ENCODE assay signal across 8 cellular contexts in genomic region chr9:128558431-128559310, GRCh38. TPM values are rescaled to one million over a fixed set of nuclear protein-coding genes. Genes with fewer than 3 reads are reported as not detected.
DNase-seq lines count a peak whose midpoint lies in the region; ATAC-seq and TF ChIP-seq lines count a peak whose summit lies in the region.

No MANE protein-coding gene starts in this region.

- H3K4me2 ChIP-seq in neural progenitor cell: peak overlapping the region; percentile 9

- H3K4me1 ChIP-seq in neural progenitor cell: peaks cover 28% of the 10 kb centered on the region
- H3K4me1 ChIP-seq in upper lobe of left lung: peaks cover 51 to 69% (median 67%) of the 10 kb centered on the region in 4 donors

- H3K9ac ChIP-seq in neural progenitor cell: no peak overlapping the region

- TF ChIP-seq POLR2A in upper lobe of left lung (IDR thresholded peaks at IDR 0.05): no peak

- H3K27ac Mint-ChIP-seq in activated T-helper 1 cell treated with anti-CD3 and anti-CD28 coated beads, Interleukin-12 subunit alpha, Interleukin-12 subunit beta, Interleukin-2, Interleukin-4 antibody, amounts not matched to agents 30 ng/mL and 10 ng/mL and 1 ng/mL, durations not matched to agents 14 hours and 24 hours and 36 hours: peak overlapping the region; percentile 86
- H3K27ac Mint-ChIP-seq in neural progenitor cell: peak overlapping the region; percentile 92

- peak overlapping the region; percentile 47 for H3K4me3 Mint-ChIP-seq in activated T-helper 1 cell treated with anti-CD3 and anti-CD28 coated beads, Interleukin-12 subunit alpha, Interleukin-12 subunit beta, Interleukin-2, Interleukin-4 antibody, amounts not matched to agents 30 ng/mL and 10 ng/mL and 1 ng/mL, durations not matched to agents 14 hours and 24 hours and 36 hours
- no peak overlapping the region for H3K4me3 Mint-ChIP-seq in neural progenitor cell

- H3K9me3 ChIP-seq in neural progenitor cell (ENCODE audit: low read depth) (no peaks in the 10 kb centered on the region), upper lobe of left lung (no peaks in the 10 kb centered on the region)

- H3K36me3 ChIP-seq in neural progenitor cell (no peaks in the 10 kb centered on the region), upper lobe of left lung (peaks cover 0 to 6% (median 4%) of the 10 kb centered on the region in 4 donors)

- peaks cover 21% of the 10 kb centered on the region for H3F3A ChIP-seq in neural progenitor cell (ENCODE audit: low read depth)

- WGBS in upper lobe of left lung, 2 donors: 4% methylated on average over 12 of the region's 12 CpGs

- DNase-seq in NCI-H82 (lab: John Stamatoyannopoulos, UW): peak; percentile 49
- no peak for DNase-seq in NCI-H82 treated with DMSO at 0.1 percent for 48 hours (lab: John Stamatoyannopoulos, UW; ENCODE audit: unreplicated experiment)
- DNase-seq in NCI-H69 (lab: John Stamatoyannopoulos, UW): peak; percentile 73
- no peak for DNase-seq in activated T-helper 1 cell treated with anti-CD3 and anti-CD28 coated beads, Interleukin-12 subunit alpha, Interleukin-12 subunit beta, Interleukin-2, Interleukin-4 antibody, amounts not matched to agents 30 ng/mL and 10 ng/mL and 1 ng/mL, durations not matched to agents 14 hours and 24 hours and 36 hours (ENCODE audit: low spot score)
- peak; percentile 95 for DNase-seq in fibroblast of pulmonary artery (ENCODE audit: low read depth)
- peak; percentile 36 for DNase-seq in neural progenitor cell (ENCODE audit: low spot score)
- DNase-seq in upper lobe of left lung: peak in 1 of 2 donors; percentile 81

- no peak for TF ChIP-seq CTCF in fibroblast of pulmonary artery (IDR thresholded peaks at IDR 0.05; ENCODE audit: low read length, missing control alignments)
- no peak for TF ChIP-seq CTCF in neural progenitor cell (IDR thresholded peaks at IDR 0.05)
- no peak for TF ChIP-seq CTCF in upper lobe of left lung (IDR thresholded peaks at IDR 0.05)

- peak in 2 of 4 donors; percentile 80 to 94 for TF ChIP-seq EP300 in upper lobe of left lung (IDR thresholded peaks at IDR 0.05)

- ATAC-seq in HG03159 (IDR thresholded peaks at IDR 0.05; ENCODE audit: unreplicated experiment) (peak; percentile 61), upper lobe of left lung (ENCODE audit: low FRiP score in 2 of 2) (peak; percentile 77 to 88)

- no peaks in the 10 kb centered on the region for H3K9me3 Mint-ChIP-seq in activated T-helper 1 cell treated with anti-CD3 and anti-CD28 coated beads, Interleukin-12 subunit alpha, Interleukin-12 subunit beta, Interleukin-2, Interleukin-4 antibody, amounts not matched to agents 30 ng/mL and 10 ng/mL and 1 ng/mL, durations not matched to agents 14 hours and 24 hours and 36 hours
- no peaks in the 10 kb centered on the region for H3K9me3 Mint-ChIP-seq in neural progenitor cell

- H3K79me2 ChIP-seq in neural progenitor cell (ENCODE audit: low read depth): peaks cover 87% of the 10 kb centered on the region

- H3K27me3 ChIP-seq in neural progenitor cell: no peaks in the 10 kb centered on the region
- H3K27me3 ChIP-seq in upper lobe of left lung: no peaks in the 10 kb centered on the region

- peaks cover 27% of the 10 kb centered on the region for H3K4me1 Mint-ChIP-seq in activated T-helper 1 cell treated with anti-CD3 and anti-CD28 coated beads, Interleukin-12 subunit alpha, Interleukin-12 subunit beta, Interleukin-2, Interleukin-4 antibody, amounts not matched to agents 30 ng/mL and 10 ng/mL and 1 ng/mL, durations not matched to agents 14 hours and 24 hours and 36 hours (ENCODE audit: low read depth)
- peaks cover 24% of the 10 kb centered on the region for H3K4me1 Mint-ChIP-seq in neural progenitor cell

- peaks cover 15% of the 10 kb centered on the region for H3K36me3 Mint-ChIP-seq in activated T-helper 1 cell treated with anti-CD3 and anti-CD28 coated beads, Interleukin-12 subunit alpha, Interleukin-12 subunit beta, Interleukin-2, Interleukin-4 antibody, amounts not matched to agents 30 ng/mL and 10 ng/mL and 1 ng/mL, durations not matched to agents 14 hours and 24 hours and 36 hours (ENCODE audit: low read depth)
- H3K36me3 Mint-ChIP-seq in neural progenitor cell: peaks cover 7% of the 10 kb centered on the region

- H4K20me1 ChIP-seq in neural progenitor cell (ENCODE audit: low read depth): peaks cover 56% of the 10 kb centered on the region

- H3K27ac ChIP-seq in neural progenitor cell (peak overlapping the region; percentile 70), upper lobe of left lung (peak overlapping the region; percentile 40 to 81 (median 67))

- intact Hi-C loops in activated T-helper 1 cell treated with anti-CD3 and anti-CD28 coated beads, Interleukin-12 subunit alpha, Interleukin-12 subunit beta, Interleukin-2, Interleukin-4 antibody, amounts not matched to agents 30 ng/mL and 10 ng/mL and 1 ng/mL, durations not matched to agents 14 hours and 24 hours and 36 hours (cut with micrococcal nuclease): loop anchor here (10.0 kb wide), 1 partner anchor 216 kb away; the partner anchor contains the start of gene ZER1

- peak overlapping the region; percentile 32 for H3K4me3 ChIP-seq in fibroblast of pulmonary artery (replicated peaks; ENCODE audit: low read depth, low read length)
- H3K4me3 ChIP-seq in neural progenitor cell: no peak overlapping the region
- no peak overlapping the region for H3K4me3 ChIP-seq in upper lobe of left lung

- H3K27me3 Mint-ChIP-seq in activated T-helper 1 cell treated with anti-CD3 and anti-CD28 coated beads, Interleukin-12 subunit alpha, Interleukin-12 subunit beta, Interleukin-2, Interleukin-4 antibody, amounts not matched to agents 30 ng/mL and 10 ng/mL and 1 ng/mL, durations not matched to agents 14 hours and 24 hours and 36 hours (ENCODE audit: insufficient read depth): no peaks in the 10 kb centered on the region
- H3K27me3 Mint-ChIP-seq in neural progenitor cell (ENCODE audit: insufficient read depth, low read depth): no peaks in the 10 kb centered on the region

- H2AFZ ChIP-seq in neural progenitor cell (replicated peaks): no peak overlapping the region

RNA-seq across cellular contexts. Expression of gene SPTAN1, which starts 6.3 kb away (rescaled TPM):
- total RNA-seq in activated T-helper 1 cell treated with anti-CD3 and anti-CD28 coated beads, Interleukin-12 subunit alpha, Interleukin-12 subunit beta, Interleukin-2, Interleukin-4 antibody, amounts not matched to agents 30 ng/mL and 10 ng/mL and 1 ng/mL, durations not matched to agents 14 hours and 24 hours and 36 hours: 298 and 304 TPM in 2 replicates
- total RNA-seq in neural progenitor cell (ENCODE audit: low replicate concordance): 112 and 141 TPM in 2 replicates
- 100 to 1,000 TPM; 254 to 547 (median 401) TPM for total RNA-seq in upper lobe of left lung

RNA-seq across cellular contexts. Expression of gene GLE1, which starts 54.2 kb away (rescaled TPM):
- 51.4 and 52.0 TPM in 2 replicates for total RNA-seq in activated T-helper 1 cell treated with anti-CD3 and anti-CD28 coated beads, Interleukin-12 subunit alpha, Interleukin-12 subunit beta, Interleukin-2, Interleukin-4 antibody, amounts not matched to agents 30 ng/mL and 10 ng/mL and 1 ng/mL, durations not matched to agents 14 hours and 24 hours and 36 hours
- total RNA-seq in neural progenitor cell (ENCODE audit: low replicate concordance): 22.7 and 26.3 TPM in 2 replicates
- 10 to 100 TPM; 19.0 to 36.7 (median 24.5) TPM for total RNA-seq in upper lobe of left lung

Comparison
In these comparisons a context has a peak if more than half of its experiments do, and no peak if none do; other contexts are left out.
1. DNase-seq: peak in NCI-H82 (single experiment), NCI-H69 (single experiment), fibroblast of pulmonary artery (single experiment) and neural progenitor cell (single experiment); none in NCI-H82 treated with DMSO at 0.1 percent for 48 hours (single experiment) and activated T-helper 1 cell treated with anti-CD3 and anti-CD28 coated beads, Interleukin-12 subunit alpha, Interleukin-12 subunit beta, Interleukin-2, Interleukin-4 antibody, amounts not matched to agents 30 ng/mL and 10 ng/mL and 1 ng/mL, durations not matched to agents 14 hours and 24 hours and 36 hours (single experiment).